In genomic region chr6:13117561-13117960, GRCh38 we compare ENCODE assay signal across 33 cellular contexts.
"Had no signal": no experiment of that assay in that cellular context is flagged by ENCODE, and none has a peak within 500 bp of the region (broad histone marks: within the 10 kb centered on the region; RNA-seq: fewer than 3 reads in every experiment).

No MANE protein-coding gene starts in this region.

- H2AFZ ChIP-seq: PC-9 had no signal

- H3K27ac ChIP-seq: KMS-11, PC-9, RWPE1, VCaP had no signal

- ATAC-seq: activated CD8-positive, alpha-beta memory T cell treated with anti-CD3 and anti-CD28 coated beads, Interleukin-2, amount 10 ng/mL, durations not matched to agents 7 days and 5 days; activated naive CD8-positive, alpha-beta T cell treated with anti-CD3 and anti-CD28 coated beads, Interleukin-2, amount 50 U/mL, for 24 hours; Right ventricle myocardium inferior had no signal

- H3K4me2 ChIP-seq: KMS-11, PC-9 had no signal

- H3K9ac ChIP-seq: KMS-11 had no signal

- H3K4me3 ChIP-seq: PC-9 had no signal

- DNase-seq: activated B cell treated with CpG ODN at 0.5 μM for 24 hours; activated CD4-positive, alpha-beta memory T cell treated with anti-CD3 and anti-CD28 coated beads, Interleukin-2, amount 10 ng/mL, durations not matched to agents 7 days and 5 days; activated CD4-positive, alpha-beta T cell treated with anti-CD3 and anti-CD28 coated beads for 1 hour; activated CD4-positive, alpha-beta T cell treated with anti-CD3 and anti-CD28 coated beads for 48 hours; activated CD8-positive, alpha-beta memory T cell treated with anti-CD3 and anti-CD28 coated beads for 24 hours; activated CD8-positive, alpha-beta memory T cell treated with anti-CD3 and anti-CD28 coated beads, Interleukin-2, amount 10 ng/mL, durations not matched to agents 7 days and 5 days; activated CD8-positive, alpha-beta memory T cell treated with anti-CD3 and anti-CD28 coated beads, Interleukin-2, amount 50 U/mL, for 48 hours; activated effector memory CD4-positive, alpha-beta T cell treated with Interleukin-2 at 50 U/mL for 16 hours; activated naive CD4-positive, alpha-beta T cell treated with anti-CD3 and anti-CD28 coated beads, Interleukin-2, amount 10 ng/mL, durations not matched to agents 7 days and 5 days; activated naive CD8-positive, alpha-beta T cell treated with anti-CD3 and anti-CD28 coated beads, Interleukin-2, amount 50 U/mL, for 24 hours; activated T-cell treated with anti-CD3 and anti-CD28 coated beads, Interleukin-2, amount 50 U/mL, for 48 hours; anterior cingulate cortex; caudate nucleus; cerebellar nuclear complex; MM.1S; MV-4-11; NCI-H1092; NCI-H1694 treated with DMSO at 0.1 percent for 48 hours; NCI-H2029 treated with DMSO at 0.1 percent for 48 hours; NCI-H2107; NCI-H446; NCI-H510A treated with DMSO at 0.1 percent for 48 hours; NCI-H526 treated with DMSO at 0.1 percent for 48 hours; PC-9; SIG-M5; SW 1271; T-helper 1 cell; T-helper 2 cell; T-helper 9 cell had no signal
